ENCODE assay signal across 8 cellular contexts in genomic region chr20:50510706-50511401, GRCh38. TPM values are rescaled to one million over a fixed set of nuclear protein-coding genes. Genes with fewer than 3 reads are reported as not detected.
DNase-seq lines count a peak whose midpoint lies in the region; ATAC-seq, FAIRE-seq and TF ChIP-seq lines count a peak whose summit lies in the region.

No MANE protein-coding gene starts in this region.

- peaks cover 38% of the 10 kb centered on the region for H3K4me1 ChIP-seq in A673 (ENCODE audit: insufficient read depth, low read length, poor library complexity, severe bottlenecking)
- peaks cover 38% of the 10 kb centered on the region for H3K4me1 ChIP-seq in endothelial cell of umbilical vein (ENCODE audit: control insufficient read depth, extremely low read depth, insufficient read depth, low read length)

- DNase-seq in A673 (ENCODE audit: low spot score) = no peak
- peak; percentile 45 for DNase-seq in endothelial cell of umbilical vein (ENCODE audit: low read depth, low spot score)
- DNase-seq in NCI-H187 (lab: John Stamatoyannopoulos, UW) = no peak
- no peak for DNase-seq in DMS79 treated with DMSO at 0.1 percent for 48 hours (lab: John Stamatoyannopoulos, UW)
- no peak for DNase-seq in DMS153 treated with DMSO at 0.1 percent for 48 hours (lab: John Stamatoyannopoulos, UW; ENCODE audit: unreplicated experiment)

- peak overlapping the region; percentile 97 for H3K4me3 Mint-ChIP-seq in T-helper 1 cell treated with Interleukin-12 subunit alpha and Interleukin-12 subunit beta and Interleukin-4 antibody, amounts not matched to agents 30 μg/mL and 1 μg/mL, for 36 hours
- peak overlapping the region; percentile 90 to 97 (median 94) for H3K4me3 Mint-ChIP-seq in nephron

- H2AFZ ChIP-seq in endothelial cell of umbilical vein (ENCODE audit: low read depth, low read length) = no peak overlapping the region

- H3K27ac Mint-ChIP-seq in T-helper 1 cell treated with Interleukin-12 subunit alpha and Interleukin-12 subunit beta and Interleukin-4 antibody, amounts not matched to agents 30 μg/mL and 1 μg/mL, for 36 hours = peak overlapping the region; percentile 96
- H3K27ac Mint-ChIP-seq in nephron = peak overlapping the region; percentile 59 to 87 (median 85)

- peak; percentile 8 for ATAC-seq in GM21447 (IDR thresholded peaks at IDR 0.05; ENCODE audit: unreplicated experiment)

- POLR2A ChIA-PET in A673 (lab: Charles Lee; ENCODE audit: low non-redundant PET) (interaction anchor here (0.7 kb wide), 1 partner anchor 63 kb away, joined by 4 read pairs; no protein-coding TSS in a partner anchor), endothelial cell of umbilical vein (lab: Charles Lee) (interaction anchor here (0.6 to 2.5 kb wide), 7 partner anchors 14 to 62 kb away, joined by 3 to 17 read pairs (median 4); no protein-coding TSS in a partner anchor)

- BruUV-seq in A673 (replicated peaks; lab: Mats Ljungman, UMichigan) = no TSS peak
- BruUV-seq in endothelial cell of umbilical vein (replicated peaks; lab: Mats Ljungman, UMichigan) = TSS peak; percentile 29

- no peaks in the 10 kb centered on the region for H4K20me1 ChIP-seq in endothelial cell of umbilical vein (replicated peaks; ENCODE audit: control insufficient read depth, extremely low read depth, insufficient read depth, low read length)

- no peaks in the 10 kb centered on the region for H3K9me3 Mint-ChIP-seq in T-helper 1 cell treated with Interleukin-12 subunit alpha and Interleukin-12 subunit beta and Interleukin-4 antibody, amounts not matched to agents 30 μg/mL and 1 μg/mL, for 36 hours
- no peaks in the 10 kb centered on the region for H3K9me3 Mint-ChIP-seq in nephron

- no peaks in the 10 kb centered on the region for H3K27me3 Mint-ChIP-seq in T-helper 1 cell treated with Interleukin-12 subunit alpha and Interleukin-12 subunit beta and Interleukin-4 antibody, amounts not matched to agents 30 μg/mL and 1 μg/mL, for 36 hours (ENCODE audit: low read depth)
- no peaks in the 10 kb centered on the region for H3K27me3 Mint-ChIP-seq in nephron (ENCODE audit: low read depth)

- H3K9me3 ChIP-seq in A673 (ENCODE audit: low read depth, low read length, poor library complexity, severe bottlenecking) (no peaks in the 10 kb centered on the region), endothelial cell of umbilical vein (replicated peaks; ENCODE audit: control insufficient read depth, insufficient read depth, low read length) (no peaks in the 10 kb centered on the region)

- TF ChIP-seq CTCF in A673 (conservative IDR thresholded peaks at IDR 0.05; ENCODE audit: low read depth, low read length) (no peak), endothelial cell of umbilical vein (IDR thresholded peaks at IDR 0.05; ENCODE audit: extremely low read depth in 1 of 2, insufficient read depth in 1 of 2, low read depth in 1 of 2, low read length in 2 of 2) (no peak), nephron (IDR thresholded peaks at IDR 0.05; ENCODE audit: unreplicated experiment in 3 of 3) (no peak)

- H3K36me3 ChIP-seq in A673 (ENCODE audit: insufficient read depth, low read length, poor library complexity, severe bottlenecking) (no peaks in the 10 kb centered on the region), endothelial cell of umbilical vein (ENCODE audit: control insufficient read depth in 2 of 2, extremely low read depth in 1 of 2, insufficient read depth in 2 of 2, low read length in 2 of 2) (peaks cover 0 to 2% of the 10 kb centered on the region in 2 experiments)

- FAIRE-seq in endothelial cell of umbilical vein (lab: Jason Lieb, UNC) = no peak

- dilution Hi-C loops in endothelial cell of umbilical vein (cut with MboI; ENCODE audit: extremely low pct_ligation_motif_present, low sequenced_read_pairs) = no loop called here

- CTCF ChIA-PET in A673 (lab: Charles Lee) (no interaction called here), endothelial cell of umbilical vein (lab: Charles Lee) (interaction anchor here (0.8 to 8.7 kb wide), 15 partner anchors 9 to 322 kb away, joined by 3 to 133 read pairs (median 5); no protein-coding TSS in a partner anchor)

- H3K4me3 ChIP-seq in A673 (ENCODE audit: low read depth, low read length, poor library complexity, severe bottlenecking) = peak overlapping the region; percentile 92
- H3K4me3 ChIP-seq in endothelial cell of umbilical vein (replicated peaks in 1 of 3; ENCODE audit: insufficient read depth in 1 of 3, low read depth in 1 of 3, low read length in 3 of 3) = peak overlapping the region; percentile 35 to 97 (median 88)

- peaks cover 46% of the 10 kb centered on the region for H3K4me1 Mint-ChIP-seq in T-helper 1 cell treated with Interleukin-12 subunit alpha and Interleukin-12 subunit beta and Interleukin-4 antibody, amounts not matched to agents 30 μg/mL and 1 μg/mL, for 36 hours (ENCODE audit: low read depth)
- peaks cover 44% of the 10 kb centered on the region for H3K4me1 Mint-ChIP-seq in nephron

- intact Hi-C loops in A673 (cut with micrococcal nuclease; ENCODE audit: unreplicated experiment) (loop anchor here (5.0 kb wide), 1 partner anchor 61 kb away; no protein-coding TSS in a partner anchor), endothelial cell of umbilical vein (cut with micrococcal nuclease) (loop anchor here (1.0 to 2.0 kb wide), 6 partner anchors 20 to 62 kb away; no protein-coding TSS in a partner anchor)

- H3K9me1 ChIP-seq in endothelial cell of umbilical vein (replicated peaks; ENCODE audit: control insufficient read depth, extremely low read depth, insufficient read depth, low read length) = no peaks in the 10 kb centered on the region

- no peaks in the 10 kb centered on the region for H3K27me3 ChIP-seq in A673 (replicated peaks; ENCODE audit: insufficient read depth, low read depth, low read length, poor library complexity)
- no peaks in the 10 kb centered on the region for H3K27me3 ChIP-seq in endothelial cell of umbilical vein (ENCODE audit: control insufficient read depth in 2 of 2, insufficient read depth in 2 of 2, low read length in 2 of 2)

- H3K27ac ChIP-seq in A673 (ENCODE audit: low read depth, low read length, poor library complexity, severe bottlenecking) (peak overlapping the region; percentile 90), endothelial cell of umbilical vein (ENCODE audit: insufficient read depth, low read depth, low read length) (peak overlapping the region; percentile 97)

- H3K4me2 ChIP-seq in endothelial cell of umbilical vein (ENCODE audit: insufficient read depth, low read length) = peak overlapping the region; percentile 97

- H3K79me2 ChIP-seq in endothelial cell of umbilical vein (ENCODE audit: control insufficient read depth, insufficient read depth, low read length) = peaks cover 54% of the 10 kb centered on the region

- peaks cover 16% of the 10 kb centered on the region for H3K36me3 Mint-ChIP-seq in T-helper 1 cell treated with Interleukin-12 subunit alpha and Interleukin-12 subunit beta and Interleukin-4 antibody, amounts not matched to agents 30 μg/mL and 1 μg/mL, for 36 hours (ENCODE audit: low read depth)
- H3K36me3 Mint-ChIP-seq in nephron (ENCODE audit: low read depth) = no peaks in the 10 kb centered on the region

- TF ChIP-seq POLR2A in endothelial cell of umbilical vein (IDR thresholded peaks at IDR 0.05; ENCODE audit: low read depth, low read length) = no peak

- peak overlapping the region; percentile 85 for H3K9ac ChIP-seq in endothelial cell of umbilical vein (replicated peaks; ENCODE audit: extremely low read depth, insufficient read depth, low read length)

TF ChIP-seq in endothelial cell of umbilical vein, 7 proteins besides CTCF, POLR2A, EP300 and RAD21:
- TF ChIP-seq JUN (IDR thresholded peaks at IDR 0.05; ENCODE audit: borderline replicate concordance, insufficient read depth, insufficient read length, low read depth) (no peak), GATA2 (IDR thresholded peaks at IDR 0.05; ENCODE audit: insufficient read depth, insufficient read length, low read depth, low read length) (no peak), MYC (IDR thresholded peaks at IDR 0.05; ENCODE audit: low read depth, low read length) (no peak), FOS (IDR thresholded peaks at IDR 0.05; ENCODE audit: borderline replicate concordance, insufficient read depth, low read length) (no peak), EZH2 (IDR thresholded peaks at IDR 0.05; ENCODE audit: borderline replicate concordance, low read depth, low read length, severe bottlenecking) (no peak), POLR2AphosphoS5 (IDR thresholded peaks at IDR 0.05; ENCODE audit: insufficient read depth, low read depth, low read length) (no peak)
- TF ChIP-seq, protein P1, sequence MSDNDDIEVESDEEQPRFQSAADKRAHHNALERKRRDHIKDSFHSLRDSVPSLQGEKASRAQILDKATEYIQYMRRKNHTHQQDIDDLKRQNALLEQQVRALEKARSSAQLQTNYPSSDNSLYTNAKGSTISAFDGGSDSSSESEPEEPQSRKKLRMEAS (IDR thresholded peaks at IDR 0.05; ENCODE audit: insufficient read depth, insufficient read length) = no peak

RNA-seq across cellular contexts. Expression of gene PTPN1, which starts 0.7 kb away (rescaled TPM):
- total RNA-seq in A673 (2021) (47.4 and 47.8 TPM in 2 replicates), endothelial cell of umbilical vein (57.7 and 64.3 TPM in 2 replicates)
- 38.9 and 41.1 TPM in 2 replicates for polyA plus RNA-seq in endothelial cell of umbilical vein
- polyA plus RNA-seq in endothelial cell of umbilical vein (2011; cell fraction: cytosol; rRNA removed) = 46.3 and 46.5 TPM in 2 replicates
- polyA plus RNA-seq in endothelial cell of umbilical vein (2011; cell fraction: nucleus; rRNA removed) = 67.9 and 82.7 TPM in 2 replicates
- 54.6 and 69.0 TPM in 2 replicates for polyA plus RNA-seq in endothelial cell of umbilical vein (2012)
- 38.9 and 47.4 TPM in 2 replicates for polyA minus RNA-seq in endothelial cell of umbilical vein
- polyA minus RNA-seq in endothelial cell of umbilical vein (2011; cell fraction: cytosol; rRNA and poly(A)+ RNA removed) = 14.3 TPM
- polyA minus RNA-seq in endothelial cell of umbilical vein (2011; cell fraction: nucleus; rRNA and poly(A)+ RNA removed) = 40.9 and 46.0 TPM in 2 replicates
